ENCODE assay signal across 15 cellular contexts in the genomic region with DNA sequence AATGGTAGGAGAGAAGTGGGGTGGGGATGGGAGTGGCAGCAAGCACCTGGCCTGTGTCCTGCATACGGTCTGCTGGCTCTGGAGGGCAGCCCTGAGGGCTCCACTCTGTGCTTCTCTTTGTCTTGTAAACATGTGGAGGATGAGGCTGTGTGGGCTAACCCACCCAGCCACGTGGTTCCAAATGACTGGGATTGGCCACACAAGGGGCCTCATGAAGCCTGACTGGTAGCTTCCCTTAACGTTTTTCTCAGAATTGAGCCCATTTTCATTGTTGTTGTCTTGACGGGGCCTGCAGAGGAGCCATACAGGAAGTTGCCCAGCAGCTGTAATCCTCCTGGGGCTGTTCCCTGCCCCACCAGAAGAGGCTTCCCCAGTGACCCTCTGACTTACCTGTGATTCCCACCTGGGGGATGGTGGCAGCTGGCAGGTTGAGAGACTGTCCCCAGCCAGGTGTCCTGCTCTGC. TPM values are rescaled to one million over a fixed set of nuclear protein-coding genes. Genes with fewer than 3 reads are reported as not detected.
DNase-seq lines count a peak whose midpoint lies in the region; ATAC-seq and TF ChIP-seq lines count a peak whose summit lies in the region.
"Had no signal": no experiment of that assay in that cellular context is flagged by ENCODE, and none has a peak within 500 bp of the region (broad histone marks: within the 10 kb centered on the region; RNA-seq: fewer than 3 reads in every experiment).

No MANE protein-coding gene starts in this region.

- H3K9ac ChIP-seq in mammary epithelial cell (ENCODE audit: insufficient read depth, low read length) = no peak overlapping the region

- no TSS peak for BruUV-seq in mammary epithelial cell (replicated peaks; lab: Mats Ljungman, UMichigan)

- peaks cover 47% of the 10 kb centered on the region for H3K36me3 Mint-ChIP-seq in chondrocyte (ENCODE audit: low read depth)
- peaks cover 54% of the 10 kb centered on the region for H3K36me3 Mint-ChIP-seq in stimulated activated naive CD8-positive, alpha-beta T cell treated with anti-CD3 and anti-CD28 coated beads, Interleukin-15, Interleukin-2, amounts not matched to agents 100 ng/mL and 50 ng/mL, for 24 hours (ENCODE audit: low read depth)

- peaks cover 2% of the 10 kb centered on the region for H3K79me2 ChIP-seq in mammary epithelial cell (ENCODE audit: insufficient read depth, low read length)

- CTCF ChIA-PET in mammary epithelial cell (lab: Charles Lee; ENCODE audit: low non-redundant PET) = no interaction called here

- TF ChIP-seq CTCF in breast epithelium (IDR thresholded peaks at IDR 0.05) (no peak), mammary epithelial cell (conservative IDR thresholded peaks at IDR 0.05 in 1 of 2, IDR thresholded peaks at IDR 0.05 in 1 of 2; ENCODE audit: extremely low read depth in 1 of 2, insufficient read depth in 1 of 2, low read depth in 1 of 2, low read length in 2 of 2) (no peak), chondrocyte (IDR thresholded peaks at IDR 0.05) (no peak)

- dilution Hi-C loops in mammary epithelial cell (cut with HindIII; ENCODE audit: low sequenced_read_pairs) = no loop called here

- no peak for ATAC-seq in GM19035 (IDR thresholded peaks at IDR 0.05; ENCODE audit: unreplicated experiment)
- ATAC-seq: Panc1 had no signal

- no peak overlapping the region for H3K4me2 ChIP-seq in mammary epithelial cell (ENCODE audit: insufficient read depth, low read depth, low read length)

- 31% methylated on average over 4 of the region's 4 CpGs for WGBS in mammary epithelial cell (ENCODE audit: low coverage, missing lambda C conversion rate)

- H4K20me1 ChIP-seq in mammary epithelial cell (ENCODE audit: insufficient read depth, low read length) = no peaks in the 10 kb centered on the region

- no peaks in the 10 kb centered on the region for H3K9me3 ChIP-seq in breast epithelium
- H3K9me3 ChIP-seq in mammary epithelial cell (replicated peaks; ENCODE audit: insufficient read depth, low read length) = no peaks in the 10 kb centered on the region

- H3K4me3 ChIP-seq in breast epithelium (no peak overlapping the region), mammary epithelial cell (replicated peaks in 1 of 3; ENCODE audit: insufficient read depth in 1 of 3, low read depth in 2 of 3, low read length in 3 of 3) (no peak overlapping the region)

- no peaks in the 10 kb centered on the region for H3K9me3 Mint-ChIP-seq in chondrocyte (ENCODE audit: low read depth)
- H3K9me3 Mint-ChIP-seq in stimulated activated naive CD8-positive, alpha-beta T cell treated with anti-CD3 and anti-CD28 coated beads, Interleukin-15, Interleukin-2, amounts not matched to agents 100 ng/mL and 50 ng/mL, for 24 hours = no peaks in the 10 kb centered on the region
- H3K9me3 Mint-ChIP-seq: HFFc6 had no signal

- H3K4me3 Mint-ChIP-seq in chondrocyte (ENCODE audit: unreplicated experiment) = no peak overlapping the region
- no peak overlapping the region for H3K4me3 Mint-ChIP-seq in stimulated activated naive CD8-positive, alpha-beta T cell treated with anti-CD3 and anti-CD28 coated beads, Interleukin-15, Interleukin-2, amounts not matched to agents 100 ng/mL and 50 ng/mL, for 24 hours
- H3K4me3 Mint-ChIP-seq: HFFc6 had no signal

- no peak overlapping the region for H2AFZ ChIP-seq in mammary epithelial cell (ENCODE audit: low read depth, low read length)

- peaks cover 7% of the 10 kb centered on the region for H3K36me3 ChIP-seq in breast epithelium
- H3K36me3 ChIP-seq in mammary epithelial cell (ENCODE audit: insufficient read depth, low read length) = peaks cover 11% of the 10 kb centered on the region

- in situ Hi-C loops in mammary epithelial cell (cut with MboI; ENCODE audit: low sequenced_read_pairs in 2 of 2) = no loop called here

- DNase-seq in breast epithelium (ENCODE audit: low spot score in 2 of 2) = no peak
- DNase-seq in mammary epithelial cell = no peak
- peak; percentile 71 for DNase-seq in MV-4-11 (lab: John Stamatoyannopoulos, UW)
- peak; percentile 48 for DNase-seq in chondrocyte (ENCODE audit: low spot score)
- no peak for DNase-seq in mucosa of gallbladder (ENCODE audit: low spot score)
- DNase-seq in GOT3 (lab: John Stamatoyannopoulos, UW) = no peak
- DNase-seq: AML-193, HFFc6, midbrain, NCI-H1105, NCI-H226 had no signal

- intact Hi-C loops in breast epithelium (cut with DNase I; ENCODE audit: low total_unique reads) = no loop called here
- intact Hi-C loops in mammary epithelial cell (cut with micrococcal nuclease) = no loop called here

- H3K4me1 ChIP-seq in breast epithelium (no peaks in the 10 kb centered on the region), mammary epithelial cell (ENCODE audit: insufficient read depth, low read length) (peaks cover 27% of the 10 kb centered on the region)

- TF ChIP-seq POLR2A in breast epithelium (IDR thresholded peaks at IDR 0.05) = no peak

- peak overlapping the region; percentile 5 for H3K27ac Mint-ChIP-seq in chondrocyte (ENCODE audit: unreplicated experiment)
- H3K27ac Mint-ChIP-seq in stimulated activated naive CD8-positive, alpha-beta T cell treated with anti-CD3 and anti-CD28 coated beads, Interleukin-15, Interleukin-2, amounts not matched to agents 100 ng/mL and 50 ng/mL, for 24 hours = peak overlapping the region; percentile 55
- H3K27ac Mint-ChIP-seq: HFFc6, progenitor cell of endocrine pancreas had no signal

- H3K27me3 Mint-ChIP-seq in chondrocyte (ENCODE audit: low read depth) = no peaks in the 10 kb centered on the region
- no peaks in the 10 kb centered on the region for H3K27me3 Mint-ChIP-seq in stimulated activated naive CD8-positive, alpha-beta T cell treated with anti-CD3 and anti-CD28 coated beads, Interleukin-15, Interleukin-2, amounts not matched to agents 100 ng/mL and 50 ng/mL, for 24 hours
- H3K27me3 Mint-ChIP-seq: progenitor cell of endocrine pancreas had no signal

- peaks cover 38% of the 10 kb centered on the region for H3K4me1 Mint-ChIP-seq in chondrocyte (ENCODE audit: low read depth)
- peaks cover 16% of the 10 kb centered on the region for H3K4me1 Mint-ChIP-seq in stimulated activated naive CD8-positive, alpha-beta T cell treated with anti-CD3 and anti-CD28 coated beads, Interleukin-15, Interleukin-2, amounts not matched to agents 100 ng/mL and 50 ng/mL, for 24 hours (ENCODE audit: low read depth)

- no peaks in the 10 kb centered on the region for H3K27me3 ChIP-seq in breast epithelium
- H3K27me3 ChIP-seq in mammary epithelial cell (ENCODE audit: insufficient read depth, low read length) = no peaks in the 10 kb centered on the region

- peak overlapping the region; percentile 42 to 77 for H3K27ac ChIP-seq in breast epithelium
- no peak overlapping the region for H3K27ac ChIP-seq in mammary epithelial cell (ENCODE audit: insufficient read depth, low read depth, low read length)

RNA-seq across cellular contexts. Expression of a gene that starts 18.0 kb away (rescaled TPM):
- 1 to 10 TPM in 2 of 3 donors, under 1 TPM in 1; 0.48 to 6.6 (median 2.8) TPM for total RNA-seq in breast epithelium
- total RNA-seq in mammary epithelial cell = not detected
- polyA plus RNA-seq in mammary epithelial cell = 0.15 TPM
- polyA minus RNA-seq in mammary epithelial cell = not detected
- total RNA-seq in chondrocyte = 1.3 to 4.6 TPM (median 2.0 TPM) in 3 replicates
- 6.2 TPM for total RNA-seq in mucosa of gallbladder

RNA-seq across cellular contexts. Expression of a gene that starts 34.0 kb away (rescaled TPM):
- 10 to 100 TPM; 34.6 to 60.2 (median 50.1) TPM for total RNA-seq in breast epithelium
- 10 to 100 TPM; 63.5 to 93.8 TPM for total RNA-seq in mammary epithelial cell
- polyA plus RNA-seq in mammary epithelial cell = 111 TPM
- polyA minus RNA-seq in mammary epithelial cell = 277 TPM
- total RNA-seq in chondrocyte = 102 to 133 TPM (median 114 TPM) in 3 replicates
- total RNA-seq in mucosa of gallbladder = 70.7 TPM

RNA-seq across cellular contexts. Expression of a gene that starts 36.9 kb away (rescaled TPM):
- total RNA-seq in breast epithelium = 10 to 100 TPM; 10.2 to 17.0 (median 13.1) TPM
- total RNA-seq in mammary epithelial cell = 10 to 100 TPM; 14.7 to 26.3 TPM
- polyA plus RNA-seq in mammary epithelial cell = 6.0 TPM
- polyA minus RNA-seq in mammary epithelial cell = 0.78 TPM
- total RNA-seq in chondrocyte = 14.5 to 14.9 TPM (median 14.8 TPM) in 3 replicates
- 24.0 TPM for total RNA-seq in mucosa of gallbladder

RNA-seq across cellular contexts. Expression of a gene that starts 48.1 kb away (rescaled TPM):
- total RNA-seq in breast epithelium = 1 to 10 TPM; 1.9 to 6.2 (median 4.8) TPM
- 1 to 10 TPM in 1 of 2 donors, under 1 TPM in 1; 0.54 to 7.0 TPM for total RNA-seq in mammary epithelial cell
- 0.26 TPM for polyA plus RNA-seq in mammary epithelial cell
- not detected for polyA minus RNA-seq in mammary epithelial cell
- 68.4 to 172 TPM (median 169 TPM) in 3 replicates for total RNA-seq in chondrocyte
- total RNA-seq in mucosa of gallbladder = 4.4 TPM

RNA-seq across cellular contexts. Expression of a gene that starts 53.0 kb away (rescaled TPM):
- total RNA-seq in breast epithelium (10 to 100 TPM in 2 of 3 donors, 1 to 10 TPM in 1; 5.6 to 22.8 (median 21.4) TPM), mammary epithelial cell (10 to 100 TPM; 17.3 to 71.6 TPM), chondrocyte (42.6 to 78.5 TPM (median 62.2 TPM) in 3 replicates), mucosa of gallbladder (148 TPM)
- polyA plus RNA-seq in mammary epithelial cell = 28.8 TPM
- polyA minus RNA-seq in mammary epithelial cell = 228 TPM

Comparison
In these comparisons a context has a peak if more than half of its experiments do, and no peak if none do; other contexts are left out.
1. DNase-seq: peak in MV-4-11 (single experiment) and chondrocyte (single experiment); none in breast epithelium (0 of 2), mammary epithelial cell (single experiment), mucosa of gallbladder (single experiment) and GOT3 (single experiment).